8 cellular contexts compared by ENCODE assay signal in genomic region chr11:66267039-66267378, GRCh38. TPM values are rescaled to one million over a fixed set of nuclear protein-coding genes. Genes with fewer than 3 reads are reported as not detected.
A peak's percentile ranks its signal among the peaks of the same experiment; 100 is the strongest.
DNase-seq lines count a peak whose midpoint lies in the region; TF ChIP-seq lines count a peak whose summit lies in the region.

No MANE protein-coding gene starts in this region.

- H3K4me1 Mint-ChIP-seq in activated naive CD4-positive, alpha-beta T cell treated with anti-CD3 and anti-CD28 coated beads, Interleukin-2, amount 50 U/mL, for 24 hours, result peaks cover 36% of the 10 kb centered on the region

- H3K9me3 Mint-ChIP-seq in activated naive CD4-positive, alpha-beta T cell treated with anti-CD3 and anti-CD28 coated beads, Interleukin-2, amount 50 U/mL, for 24 hours, result no peaks in the 10 kb centered on the region

- no peak overlapping the region for H3K27ac Mint-ChIP-seq in activated naive CD4-positive, alpha-beta T cell treated with anti-CD3 and anti-CD28 coated beads, Interleukin-2, amount 50 U/mL, for 24 hours

- H3K27me3 ChIP-seq in uterus, result no peaks in the 10 kb centered on the region

- H3K36me3 ChIP-seq in mesodermal cell (ENCODE audit: control insufficient read depth, insufficient read depth, low read length) (peaks cover 45% of the 10 kb centered on the region), uterus (no peaks in the 10 kb centered on the region)

- H3K27ac ChIP-seq in mesodermal cell (ENCODE audit: low read depth, low read length, severe bottlenecking), result peak overlapping the region; percentile 43
- peak overlapping the region; percentile 97 for H3K27ac ChIP-seq in uterus

- H3K4me3 Mint-ChIP-seq in activated naive CD4-positive, alpha-beta T cell treated with anti-CD3 and anti-CD28 coated beads, Interleukin-2, amount 50 U/mL, for 24 hours, result peak overlapping the region; percentile 95

- no peaks in the 10 kb centered on the region for H3K27me3 Mint-ChIP-seq in activated naive CD4-positive, alpha-beta T cell treated with anti-CD3 and anti-CD28 coated beads, Interleukin-2, amount 50 U/mL, for 24 hours

- intact Hi-C loops in uterus (cut with DNase I; ENCODE audit: low total_unique reads), result no loop called here

- WGBS in mesodermal cell (ENCODE audit: insufficient coverage in 2 of 2), 2 experiments, result 37 to 71% methylated on average over 3 to 6 of the region's 13 CpGs

- no peaks in the 10 kb centered on the region for H3K9me3 ChIP-seq in mesodermal cell (ENCODE audit: control insufficient read depth, low read length)
- no peaks in the 10 kb centered on the region for H3K9me3 ChIP-seq in uterus

- no peak for TF ChIP-seq POLR2A in uterus (IDR thresholded peaks at IDR 0.05)

- H3K4me3 ChIP-seq in choroid plexus epithelial cell (ENCODE audit: low read depth, low read length) (peak overlapping the region; percentile 72), mesodermal cell (ENCODE audit: extremely low read depth, insufficient read depth, low read length, poor library complexity, severe bottlenecking) (peak overlapping the region; percentile 87), uterus (peak overlapping the region; percentile 59 to 97)

- no peak for DNase-seq in activated naive CD4-positive, alpha-beta T cell treated with anti-CD3 and anti-CD28 coated beads, Interleukin-2, amount 50 U/mL, for 16 hours
- no peak for DNase-seq in choroid plexus epithelial cell (ENCODE audit: low read depth)
- DNase-seq in uterus, result no peak
- no peak for DNase-seq in NCI-H1436 (lab: John Stamatoyannopoulos, UW)
- no peak for DNase-seq in HPDE6-E6E7 (ENCODE audit: extremely low spot score)
- DNase-seq in medulla oblongata (ENCODE audit: extremely low spot score), result no peak

- TF ChIP-seq CTCF in choroid plexus epithelial cell (conservative IDR thresholded peaks at IDR 0.05; ENCODE audit: low read depth, low read length), result peak; percentile 12
- TF ChIP-seq CTCF in uterus (IDR thresholded peaks at IDR 0.05), result no peak

- H3K36me3 Mint-ChIP-seq in activated naive CD4-positive, alpha-beta T cell treated with anti-CD3 and anti-CD28 coated beads, Interleukin-2, amount 50 U/mL, for 24 hours, result peaks cover 5% of the 10 kb centered on the region

- H3K4me1 ChIP-seq in mesodermal cell (ENCODE audit: control insufficient read depth, insufficient read depth, low read length, poor library complexity, severe bottlenecking), result peaks cover 3% of the 10 kb centered on the region
- peaks cover 6 to 14% of the 10 kb centered on the region in 2 donors for H3K4me1 ChIP-seq in uterus

RNA-seq across cellular contexts. Expression of gene RAB1B, which starts 1.4 kb away (rescaled TPM):
- polyA plus RNA-seq in mesodermal cell (2013, experiment 1 of 2), result 167 TPM
- 137 TPM for polyA plus RNA-seq in mesodermal cell (2013, experiment 2 of 2)
- total RNA-seq in uterus, result 100 to 1,000 TPM in 2 of 4 donors, 10 to 100 TPM in 2; 40.6 to 146 (median 94.6) TPM

RNA-seq across cellular contexts. Expression of gene KLC2, which starts 9.5 kb away (rescaled TPM):
- 29.7 TPM for polyA plus RNA-seq in mesodermal cell (2013, experiment 1 of 2)
- 30.8 TPM for polyA plus RNA-seq in mesodermal cell (2013, experiment 2 of 2)
- 10 to 100 TPM in 3 of 4 donors, 1 to 10 TPM in 1; 3.3 to 45.3 (median 17.2) TPM for total RNA-seq in uterus

RNA-seq across cellular contexts. Expression of gene CNIH2, which starts 11.0 kb away (rescaled TPM):
- polyA plus RNA-seq in mesodermal cell (2013, experiment 1 of 2), result 17.0 TPM
- polyA plus RNA-seq in mesodermal cell (2013, experiment 2 of 2), result 12.7 TPM
- 1 to 10 TPM in 2 of 4 donors, not detected in 2; 1.2 to 1.5 TPM for total RNA-seq in uterus

RNA-seq across cellular contexts. Expression of gene YIF1A, which starts 21.9 kb away (rescaled TPM):
- 114 TPM for polyA plus RNA-seq in mesodermal cell (2013, experiment 1 of 2)
- polyA plus RNA-seq in mesodermal cell (2013, experiment 2 of 2), result 86.6 TPM
- 100 to 1,000 TPM in 1 of 4 donors, 10 to 100 TPM in 3; 38.9 to 101 (median 79.1) TPM for total RNA-seq in uterus

RNA-seq across cellular contexts. Expression of gene TMEM151A, which starts 24.7 kb away (rescaled TPM):
- 0.26 TPM for polyA plus RNA-seq in mesodermal cell (2013, experiment 1 of 2)
- 0.30 TPM for polyA plus RNA-seq in mesodermal cell (2013, experiment 2 of 2)
- under 1 TPM in 1 of 4 donors, not detected in 3; 0.27 TPM for total RNA-seq in uterus
